ENCODE assay signal across 14 cellular contexts in the genomic region with DNA sequence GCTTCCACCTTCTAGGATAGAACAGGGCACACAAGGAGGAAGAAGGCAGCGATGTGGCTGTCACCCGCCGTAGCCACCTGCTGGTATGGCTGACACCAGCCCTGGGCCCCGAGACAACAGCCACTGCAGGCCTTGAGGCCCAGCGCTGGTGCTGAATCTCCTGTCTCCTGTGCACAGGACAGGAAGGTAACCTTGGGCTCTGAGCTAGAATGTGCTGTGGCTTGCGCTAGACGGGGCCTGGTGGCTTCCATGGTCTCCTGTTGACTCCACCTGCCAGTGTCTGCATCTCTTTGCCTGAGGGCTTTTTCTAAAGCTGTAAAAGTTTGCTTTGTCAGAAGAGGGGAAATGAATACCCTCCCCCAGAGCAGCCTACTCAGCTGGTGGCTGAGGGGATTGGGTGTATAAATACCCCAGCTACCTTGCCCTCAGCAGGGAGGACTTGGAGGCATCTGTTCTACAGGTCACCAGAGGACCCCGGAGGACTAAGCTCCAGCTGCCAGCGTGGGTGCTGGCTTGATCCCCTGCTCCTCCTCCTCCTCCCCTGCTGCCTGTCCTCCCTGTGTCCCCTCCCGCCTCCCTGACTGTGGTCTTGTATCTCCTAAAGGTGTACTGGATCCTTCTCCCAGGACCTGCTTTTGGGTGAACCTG.
DNase-seq lines count a peak whose midpoint lies in the region; ATAC-seq and TF ChIP-seq lines count a peak whose summit lies in the region.
"Had no signal": no experiment of that assay in that cellular context is flagged by ENCODE, and none has a peak within 500 bp of the region (broad histone marks: within the 10 kb centered on the region; RNA-seq: fewer than 3 reads in every experiment).

No MANE protein-coding gene starts in this region.

- H3K4me3 ChIP-seq in BLaER1 (no peak overlapping the region), DND-41 (ENCODE audit: low read depth in 1 of 2, low read length in 2 of 2) (peak overlapping the region in 1 of 2 experiments; percentile 3; a peak in 1 of 4 replicates), SK-N-SH (ENCODE audit: low read depth in 2 of 2, low read length in 1 of 2) (no peak overlapping the region), sigmoid colon (no peak overlapping the region)
- H3K4me3 ChIP-seq: psoas muscle had no signal

- no peak for TF ChIP-seq RAD21 in SK-N-SH (IDR thresholded peaks at IDR 0.05; ENCODE audit: low read length)

- H3K79me2 ChIP-seq in DND-41 (ENCODE audit: insufficient read depth, low read length), result no peaks in the 10 kb centered on the region
- H3K79me2 ChIP-seq in SK-N-SH (ENCODE audit: insufficient read depth), result no peaks in the 10 kb centered on the region

- H3K27me3 Mint-ChIP-seq in glutamatergic neuron (ENCODE audit: unreplicated experiment) (peaks cover 6% of the 10 kb centered on the region), endothelial cell (ENCODE audit: unreplicated experiment) (no peaks in the 10 kb centered on the region)
- H3K27me3 Mint-ChIP-seq: stimulated activated naive CD8-positive, alpha-beta T cell treated with anti-CD3 and anti-CD28 coated beads, Interleukin-15, Interleukin-2, amounts not matched to agents 100 ng/mL and 50 ng/mL, for 24 hours had no signal

- peak; percentile 54 for TF ChIP-seq CTCF in DND-41 (IDR thresholded peaks at IDR 0.05; ENCODE audit: borderline replicate concordance, extremely low read depth, low read length, poor library complexity, severe bottlenecking)
- TF ChIP-seq CTCF in SK-N-SH (IDR thresholded peaks at IDR 0.05), result no peak
- TF ChIP-seq CTCF in glutamatergic neuron (IDR thresholded peaks at IDR 0.05; ENCODE audit: partially characterized antibody, unreplicated experiment), result no peak
- TF ChIP-seq CTCF in sigmoid colon (IDR thresholded peaks at IDR 0.05), result no peak
- no peak for TF ChIP-seq CTCF in endothelial cell (IDR thresholded peaks at IDR 0.05; ENCODE audit: unreplicated experiment)

- H3K4me2 ChIP-seq in BLaER1 (peak overlapping the region; percentile 76), DND-41 (ENCODE audit: insufficient read depth, low read length) (no peak overlapping the region; the same call in 1 of the 2 replicates), SK-N-SH (no peak overlapping the region)

- H3K9me2 ChIP-seq in SK-N-SH, result no peaks in the 10 kb centered on the region

- H3K27ac Mint-ChIP-seq in glutamatergic neuron (ENCODE audit: unreplicated experiment) (peak overlapping the region; percentile 38), endothelial cell (ENCODE audit: unreplicated experiment) (no peak overlapping the region)
- H3K27ac Mint-ChIP-seq: memory B cell; stimulated activated naive CD8-positive, alpha-beta T cell treated with anti-CD3 and anti-CD28 coated beads, Interleukin-15, Interleukin-2, amounts not matched to agents 100 ng/mL and 50 ng/mL, for 24 hours had no signal

- H3K9me3 ChIP-seq in BLaER1 (no peaks in the 10 kb centered on the region), DND-41 (ENCODE audit: insufficient read depth, low read length, severe bottlenecking) (peaks cover 7% of the 10 kb centered on the region), SK-N-SH (peaks cover 7% of the 10 kb centered on the region; the same call in 1 of the 2 replicates), sigmoid colon (no peaks in the 10 kb centered on the region)
- H3K9me3 ChIP-seq: psoas muscle had no signal

- TF ChIP-seq EP300 in SK-N-SH (IDR thresholded peaks at IDR 0.05; ENCODE audit: borderline replicate concordance in 1 of 2, low read depth in 1 of 2, low read length in 1 of 2), result no peak
- no peak for TF ChIP-seq EP300 in sigmoid colon (IDR thresholded peaks at IDR 0.05)

- intact Hi-C loops in sigmoid colon (cut with DNase I), result no loop called here

- no peaks in the 10 kb centered on the region for H3F3A ChIP-seq in SK-N-SH (replicated peaks; ENCODE audit: insufficient read depth)

- peak; percentile 66 for DNase-seq in DND-41
- no peak for DNase-seq in SK-N-SH
- DNase-seq in glutamatergic neuron, result no peak
- no peak for DNase-seq in sigmoid colon
- DNase-seq in endothelial cell (ENCODE audit: low spot score), result no peak
- DNase-seq in dedifferentiated amniotic fluid mesenchymal stem cell (ENCODE audit: extremely low spot score), result no peak
- DNase-seq: erythroblast, NCI-H1105, psoas muscle had no signal

- H2AFZ ChIP-seq in DND-41 (ENCODE audit: low read depth, low read length), result no peak overlapping the region
- H2AFZ ChIP-seq in SK-N-SH (ENCODE audit: low read depth), result no peak overlapping the region

- CTCF ChIA-PET in SK-N-SH (lab: Yijun Ruan, JAX), result interaction anchor here (0.6 to 4.8 kb wide), 11 partner anchors 9 to 479 kb away, joined by 3 to 49 read pairs (median 4); no protein-coding TSS in a partner anchor

- no peaks in the 10 kb centered on the region for H4K20me1 ChIP-seq in BLaER1
- H4K20me1 ChIP-seq in DND-41 (ENCODE audit: insufficient read depth, low read length), result no peaks in the 10 kb centered on the region
- H4K20me1 ChIP-seq in SK-N-SH (ENCODE audit: insufficient read depth), result no peaks in the 10 kb centered on the region

- H3K4me1 Mint-ChIP-seq in glutamatergic neuron (ENCODE audit: low read depth, unreplicated experiment) (peaks cover 30% of the 10 kb centered on the region), endothelial cell (ENCODE audit: unreplicated experiment) (peaks cover 2% of the 10 kb centered on the region)

- H3K9ac ChIP-seq in BLaER1 (no peak overlapping the region), DND-41 (ENCODE audit: low read depth, low read length) (peak overlapping the region; percentile 23; the same call in 1 of the 2 replicates), SK-N-SH (no peak overlapping the region)

- H3K27ac ChIP-seq in BLaER1, result peak overlapping the region; percentile 38; the same call in 1 of the 2 replicates
- peak overlapping the region; percentile 82 for H3K27ac ChIP-seq in DND-41 (ENCODE audit: low read length)
- H3K27ac ChIP-seq in SK-N-SH (ENCODE audit: low read depth in 2 of 2, low read length in 1 of 2), result peak overlapping the region in 1 of 2 experiments; percentile 95; a peak in 2 of 4 replicates
- H3K27ac ChIP-seq in sigmoid colon, result peak overlapping the region in 2 of 4 donors; percentile 14 to 29
- H3K27ac ChIP-seq: C4-2B, psoas muscle had no signal

- POLR2A ChIA-PET in SK-N-SH (lab: Yijun Ruan, JAX), result interaction anchor here (0.6 to 1.8 kb wide), 5 partner anchors 29 to 287 kb away, joined by 3 to 8 read pairs (median 3); no protein-coding TSS in a partner anchor

- H3K9me3 Mint-ChIP-seq in glutamatergic neuron (ENCODE audit: unreplicated experiment) (peaks cover 12% of the 10 kb centered on the region), endothelial cell (ENCODE audit: unreplicated experiment) (no peaks in the 10 kb centered on the region)
- H3K9me3 Mint-ChIP-seq: memory B cell; stimulated activated naive CD8-positive, alpha-beta T cell treated with anti-CD3 and anti-CD28 coated beads, Interleukin-15, Interleukin-2, amounts not matched to agents 100 ng/mL and 50 ng/mL, for 24 hours had no signal

- no peak for TF ChIP-seq POLR2A in sigmoid colon (IDR thresholded peaks at IDR 0.05)

- WGBS in SK-N-SH (ENCODE audit: low lambda C conversion rate), result 31% methylated on average over 7 of the region's 10 CpGs
- 75 to 84% methylated on average over 10 of the region's 10 CpGs for WGBS in sigmoid colon, 2 donors

- H3K4me1 ChIP-seq in BLaER1 (peaks cover 46% of the 10 kb centered on the region), DND-41 (ENCODE audit: insufficient read depth, low read length) (peaks cover 64% of the 10 kb centered on the region), SK-N-SH (ENCODE audit: control insufficient read depth in 1 of 2, insufficient read depth in 2 of 2, low read depth in 1 of 2, low read length in 1 of 2) (peaks cover 0 to 49% of the 10 kb centered on the region in 2 experiments; a peak in 1 of 4 replicates), sigmoid colon (peaks cover 0 to 19% (median 16%) of the 10 kb centered on the region in 4 donors)
- H3K4me1 ChIP-seq: psoas muscle had no signal

- ATAC-seq in DND-41 (ENCODE audit: insufficient read depth, low read depth), result peak; percentile 47
- ATAC-seq in GM21526 (IDR thresholded peaks at IDR 0.05; ENCODE audit: low FRiP score, unreplicated experiment), result no peak
- ATAC-seq: psoas muscle had no signal

- H3K36me3 Mint-ChIP-seq in glutamatergic neuron (ENCODE audit: unreplicated experiment), result no peaks in the 10 kb centered on the region
- H3K36me3 Mint-ChIP-seq in endothelial cell (ENCODE audit: low read depth, unreplicated experiment), result no peaks in the 10 kb centered on the region
- H3K36me3 Mint-ChIP-seq: memory B cell had no signal

- H3K36me3 ChIP-seq in BLaER1, result no peaks in the 10 kb centered on the region
- no peaks in the 10 kb centered on the region for H3K36me3 ChIP-seq in DND-41 (ENCODE audit: insufficient read depth, low read length)
- no peaks in the 10 kb centered on the region for H3K36me3 ChIP-seq in SK-N-SH (replicated peaks in 1 of 2; ENCODE audit: control insufficient read depth in 1 of 2, insufficient read depth in 2 of 2, low read length in 1 of 2)
- no peaks in the 10 kb centered on the region for H3K36me3 ChIP-seq in sigmoid colon

- H3K27me3 ChIP-seq in BLaER1 (no peaks in the 10 kb centered on the region), DND-41 (ENCODE audit: insufficient read depth, low read length, poor library complexity) (no peaks in the 10 kb centered on the region), SK-N-SH (ENCODE audit: insufficient read depth) (no peaks in the 10 kb centered on the region), sigmoid colon (no peaks in the 10 kb centered on the region)

- H3K4me3 Mint-ChIP-seq in glutamatergic neuron (ENCODE audit: unreplicated experiment) (no peak overlapping the region), endothelial cell (ENCODE audit: unreplicated experiment) (no peak overlapping the region)
- H3K4me3 Mint-ChIP-seq: memory B cell; stimulated activated naive CD8-positive, alpha-beta T cell treated with anti-CD3 and anti-CD28 coated beads, Interleukin-15, Interleukin-2, amounts not matched to agents 100 ng/mL and 50 ng/mL, for 24 hours had no signal

TF ChIP-seq in SK-N-SH, 30 proteins besides CTCF, POLR2A, EP300 and RAD21:
- TF ChIP-seq SMC3 (IDR thresholded peaks at IDR 0.05; ENCODE audit: low read depth, low read length) (peak; percentile 6; the same call in 1 of the 2 replicates), FOSL2 (IDR thresholded peaks at IDR 0.05; ENCODE audit: borderline replicate concordance, low read depth) (no peak), POLR2AphosphoS5 (IDR thresholded peaks at IDR 0.05; ENCODE audit: low read depth, low read length) (no peak), MXI1 (IDR thresholded peaks at IDR 0.05; ENCODE audit: low read depth, low read length) (0 out of 2 replicates have a peak, but pooled peaks have one; percentile 54), FOXJ3 (CRISPR knock-in tag; IDR thresholded peaks at IDR 0.05) (no peak), CHD2 (IDR thresholded peaks at IDR 0.05; ENCODE audit: low read length, partially characterized antibody) (no peak)
